In the genomic region with DNA sequence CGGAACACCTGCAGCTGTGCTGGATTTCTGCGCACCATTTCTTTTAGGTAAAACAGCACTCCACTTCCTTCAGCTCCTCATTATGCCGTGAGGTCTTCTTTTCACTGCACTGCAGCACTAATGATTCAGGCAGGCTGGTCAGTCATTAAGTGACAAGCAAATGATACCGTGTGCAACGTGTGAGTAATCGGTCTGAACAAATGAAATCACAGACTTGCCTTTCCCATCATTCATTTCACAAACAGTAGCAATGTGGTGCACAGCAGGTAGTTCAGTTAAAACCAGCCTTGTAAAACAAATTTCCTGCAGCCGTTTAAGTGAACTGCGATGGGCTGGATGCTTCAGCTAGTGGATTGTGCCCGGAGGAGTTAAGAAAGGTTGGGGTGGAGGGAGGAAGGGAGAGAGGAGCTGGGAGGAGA, we compare ENCODE assay signal across 14 cellular contexts.
DNase-seq lines count a peak whose midpoint lies in the region; ATAC-seq, FAIRE-seq and TF ChIP-seq lines count a peak whose summit lies in the region.
"Had no signal": no experiment of that assay in that cellular context is flagged by ENCODE, and none has a peak within 500 bp of the region (broad histone marks: within the 10 kb centered on the region; RNA-seq: fewer than 3 reads in every experiment).

No MANE protein-coding gene starts in this region.

- no peaks in the 10 kb centered on the region for H3K36me3 ChIP-seq in esophagus muscularis mucosa

- TF ChIP-seq EP300 in esophagus muscularis mucosa (IDR thresholded peaks at IDR 0.05) = no peak

- intact Hi-C loops in esophagus muscularis mucosa (cut with DNase I) = no loop called here
- intact Hi-C loops in left cardiac atrium (cut with DNase I) = no loop called here

- TF ChIP-seq CTCF in esophagus muscularis mucosa (IDR thresholded peaks at IDR 0.05) = no peak

- H3K27ac ChIP-seq in esophagus muscularis mucosa (replicated peaks in 1 of 4) = no peak overlapping the region

- 54% methylated on average over 9 of the region's 9 CpGs for WGBS in esophagus muscularis mucosa

- H3K27me3 ChIP-seq in esophagus muscularis mucosa = no peaks in the 10 kb centered on the region

- peaks cover 0 to 9% (median 4%) of the 10 kb centered on the region in 4 donors for H3K4me1 ChIP-seq in esophagus muscularis mucosa

- TF ChIP-seq POLR2A in esophagus muscularis mucosa (IDR thresholded peaks at IDR 0.05; ENCODE audit: low read depth) = no peak
- no peak for TF ChIP-seq POLR2A in GM12891 (IDR thresholded peaks at IDR 0.05; ENCODE audit: low read depth, low read length)

- no peak overlapping the region for H3K4me3 ChIP-seq in esophagus muscularis mucosa

- no peak for ATAC-seq in HG02759 (IDR thresholded peaks at IDR 0.05; ENCODE audit: unreplicated experiment)
- no peak for ATAC-seq in left cardiac atrium
- ATAC-seq: left ventricle myocardium superior had no signal

- no peaks in the 10 kb centered on the region for H3K9me3 ChIP-seq in esophagus muscularis mucosa

- DNase-seq in Daoy (ENCODE audit: low read depth) (peak; percentile 67), NCI-H1417 treated with DMSO at 0.1 percent for 48 hours (lab: John Stamatoyannopoulos, UW) (peak; percentile 85), astrocyte of the hippocampus (ENCODE audit: low read depth, low spot score) (peak; percentile 29), kidney glomerular epithelial cell (lab: John Stamatoyannopoulos, UW) (peak; percentile 22), esophagus muscularis mucosa (ENCODE audit: extremely low spot score) (no peak), left cardiac atrium (no peak), GM12891 (ENCODE audit: insufficient read length, low spot score) (no peak)
- DNase-seq: activated effector memory CD4-positive, alpha-beta T cell treated with anti-CD3 and anti-CD28 coated beads, Interleukin-2, amount 50 U/mL, for 16 hours; KG1; left ventricle myocardium superior; NCI-H774; RPMI8226; SW 1271 had no signal

- FAIRE-seq in GM12891 (lab: Jason Lieb, UNC) = no peak

TF ChIP-seq in GM12891, 5 proteins besides CTCF, POLR2A, EP300 and RAD21:
- no peak for TF ChIP-seq TAF1 (IDR thresholded peaks at IDR 0.05; ENCODE audit: low read depth, low read length)
- no peak for TF ChIP-seq POU2F2 (IDR thresholded peaks at IDR 0.05; ENCODE audit: low read depth, low read length)
- no peak for TF ChIP-seq POLR2AphosphoS5 (IDR thresholded peaks at IDR 0.05; ENCODE audit: low read depth, low read length)
- TF ChIP-seq PAX5 (IDR thresholded peaks at IDR 0.05; ENCODE audit: insufficient read depth, low read length, severe bottlenecking) = no peak
- TF ChIP-seq SPI1 (IDR thresholded peaks at IDR 0.05; ENCODE audit: low read depth, low read length) = no peak

Comparison
In these comparisons a context has a peak if more than half of its experiments do, and no peak if none do; other contexts are left out.
1. DNase-seq: peak in Daoy (single experiment), NCI-H1417 treated with DMSO at 0.1 percent for 48 hours (single experiment), astrocyte of the hippocampus (single experiment) and kidney glomerular epithelial cell (single experiment); none in esophagus muscularis mucosa (single experiment), left cardiac atrium (single experiment) and GM12891 (single experiment).